In genomic region chr14:69587389-69587788, GRCh38 we compare ENCODE assay signal across 1 cellular context.
TF ChIP-seq lines count a peak whose summit lies in the region.

No MANE protein-coding gene starts in this region.

TF ChIP-seq in GM12878, 131 proteins besides CTCF, POLR2A, EP300 and RAD21:
- TF ChIP-seq USF2 (IDR thresholded peaks at IDR 0.05; ENCODE audit: borderline replicate concordance, low read depth, low read length) (no peak), SIX5 (IDR thresholded peaks at IDR 0.05; ENCODE audit: low read depth, low read length, severe bottlenecking) (no peak), DPF2 (IDR thresholded peaks at IDR 0.05) (no peak), MEF2B (IDR thresholded peaks at IDR 0.05; ENCODE audit: partially characterized antibody, poor library complexity, severe bottlenecking) (no peak), MXI1 (IDR thresholded peaks at IDR 0.05; ENCODE audit: low read depth, low read length) (no peak), E2F8 (IDR thresholded peaks at IDR 0.05; ENCODE audit: low read depth, partially characterized antibody) (no peak), YY1 (IDR thresholded peaks at IDR 0.05; ENCODE audit: low read depth, low read length) (no peak), SMAD5 (IDR thresholded peaks at IDR 0.05; ENCODE audit: low read depth) (no peak), BCL11A (IDR thresholded peaks at IDR 0.05; ENCODE audit: low read depth, low read length) (no peak), NR2C1 (IDR thresholded peaks at IDR 0.05) (no peak)
